23 cellular contexts compared by ENCODE assay signal in the genomic region with DNA sequence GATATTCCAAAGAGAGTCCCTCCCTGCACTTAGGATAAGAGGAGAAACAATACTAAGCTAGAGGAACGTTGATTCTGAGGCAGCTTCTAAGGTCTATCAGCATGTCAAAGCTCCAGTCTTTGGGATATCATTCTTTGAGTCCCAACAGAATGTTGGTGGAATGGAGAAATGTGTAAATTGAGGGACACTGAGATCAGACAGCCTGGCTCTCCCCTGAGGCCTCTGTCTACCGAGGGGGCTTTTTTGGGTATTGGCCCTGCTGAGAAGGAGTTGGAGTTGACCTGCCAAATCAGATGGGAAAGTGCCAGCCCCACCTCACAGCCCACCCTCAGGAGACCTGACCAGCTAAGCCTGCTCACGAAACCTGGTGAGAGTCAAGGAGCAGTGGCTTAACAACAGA. TPM values are rescaled to one million over a fixed set of nuclear protein-coding genes. Genes with fewer than 3 reads are reported as not detected.
DNase-seq lines count a peak whose midpoint lies in the region; ATAC-seq, FAIRE-seq and TF ChIP-seq lines count a peak whose summit lies in the region.
"Had no signal": no experiment of that assay in that cellular context is flagged by ENCODE, and none has a peak within 500 bp of the region (broad histone marks: within the 10 kb centered on the region; RNA-seq: fewer than 3 reads in every experiment).

No MANE protein-coding gene starts in this region.

- peaks cover 1% of the 10 kb centered on the region for H3K79me1 ChIP-seq in mesenchymal stem cell (replicated peaks; ENCODE audit: low read length, poor library complexity, severe bottlenecking)

- peak overlapping the region in 1 of 2 experiments; percentile 67 for H3K18ac ChIP-seq in mesenchymal stem cell (ENCODE audit: low read depth in 1 of 2, low read length in 2 of 2)

- no peak overlapping the region for H3K4me3 ChIP-seq in HUES6 (ENCODE audit: low read depth, low read length)
- H3K4me3 ChIP-seq in astrocyte (ENCODE audit: insufficient read depth, low read depth, low read length), result no peak overlapping the region
- H3K4me3 ChIP-seq in mesenchymal stem cell (ENCODE audit: insufficient read depth in 1 of 2, low read depth in 1 of 2, low read length in 2 of 2), result no peak overlapping the region
- no peak overlapping the region for H3K4me3 ChIP-seq in heart left ventricle
- H3K4me3 ChIP-seq: K562 had no signal

- H3K23ac ChIP-seq in mesenchymal stem cell (ENCODE audit: low read length in 2 of 2), result no peak overlapping the region

- H3K4me2 ChIP-seq in astrocyte (ENCODE audit: low read length), result no peak overlapping the region
- no peak overlapping the region for H3K4me2 ChIP-seq in mesenchymal stem cell (ENCODE audit: low read length, poor library complexity, severe bottlenecking)

- H2AFZ ChIP-seq in astrocyte (ENCODE audit: low read depth, low read length) (no peak overlapping the region), mesenchymal stem cell (ENCODE audit: low read depth, low read length) (no peak overlapping the region)

- H2BK15ac ChIP-seq in mesenchymal stem cell (ENCODE audit: low read depth, poor library complexity, severe bottlenecking), result peak overlapping the region; percentile 99

- no peak overlapping the region for H2BK120ac ChIP-seq in mesenchymal stem cell (ENCODE audit: low read depth, low read length)

- H3K36me3 Mint-ChIP-seq in astrocyte (ENCODE audit: low read depth, unreplicated experiment) (no peaks in the 10 kb centered on the region), chondrocyte (ENCODE audit: low read depth) (no peaks in the 10 kb centered on the region)
- H3K36me3 Mint-ChIP-seq: CD8-positive, alpha-beta T cell had no signal

- H4K91ac ChIP-seq in mesenchymal stem cell (ENCODE audit: low read length), result peak overlapping the region; percentile 46

- H3K4me1 Mint-ChIP-seq in astrocyte (ENCODE audit: low read depth, unreplicated experiment), result peaks cover 30% of the 10 kb centered on the region
- H3K4me1 Mint-ChIP-seq in chondrocyte (ENCODE audit: low read depth), result peaks cover 55% of the 10 kb centered on the region

- peak overlapping the region; percentile 98 for H2AK5ac ChIP-seq in mesenchymal stem cell (ENCODE audit: low read length, severe bottlenecking)

- TF ChIP-seq CTCF in astrocyte (IDR thresholded peaks at IDR 0.05; ENCODE audit: insufficient read depth, low read depth, low read length) (no peak), heart left ventricle (IDR thresholded peaks at IDR 0.05) (no peak), chondrocyte (IDR thresholded peaks at IDR 0.05) (no peak)

- no peaks in the 10 kb centered on the region for H3K9me3 Mint-ChIP-seq in astrocyte (ENCODE audit: unreplicated experiment)
- H3K9me3 Mint-ChIP-seq in chondrocyte (ENCODE audit: low read depth), result no peaks in the 10 kb centered on the region
- H3K9me3 Mint-ChIP-seq: CD8-positive, alpha-beta T cell had no signal

- no peak overlapping the region for H3K14ac ChIP-seq in mesenchymal stem cell (ENCODE audit: low read length in 2 of 2)

- H4K8ac ChIP-seq in mesenchymal stem cell (ENCODE audit: low read length), result peak overlapping the region; percentile 79

- no peaks in the 10 kb centered on the region for H4K20me1 ChIP-seq in astrocyte (ENCODE audit: insufficient read depth, low read length)

- DNase-seq in astrocyte (ENCODE audit: low read depth) (no peak), mesenchymal stem cell (no peak), HuH-7 (ENCODE audit: low spot score) (no peak), heart left ventricle (no peak), chondrocyte (ENCODE audit: low spot score) (no peak)
- DNase-seq: BE2C; CD8-positive, alpha-beta T cell; COR-L47; DMS153; DMS79 treated with DMSO at 0.1 percent for 48 hours; EL; GDM1; HCEC 1CT had no signal

- H3K27me3 Mint-ChIP-seq in astrocyte (ENCODE audit: low read depth, unreplicated experiment) (no peaks in the 10 kb centered on the region), chondrocyte (ENCODE audit: low read depth) (no peaks in the 10 kb centered on the region)

- WGBS in mesenchymal stem cell, result 86% methylated on average over 3 of the region's 3 CpGs
- 82 to 90% (median 87%) methylated on average over 3 of the region's 3 CpGs for whole genome bisulfite sequencing in heart left ventricle, 4 donors

- no peak overlapping the region for H3K4me3 Mint-ChIP-seq in astrocyte (ENCODE audit: unreplicated experiment)
- H3K4me3 Mint-ChIP-seq in chondrocyte (ENCODE audit: unreplicated experiment), result no peak overlapping the region
- H3K4me3 Mint-ChIP-seq: CD8-positive, alpha-beta T cell had no signal

- H3K9me3 ChIP-seq in HUES6 (ENCODE audit: control insufficient read depth, insufficient read depth, low read depth, low read length) (no peaks in the 10 kb centered on the region), astrocyte (ENCODE audit: insufficient read depth, low read depth, low read length) (no peaks in the 10 kb centered on the region), mesenchymal stem cell (ENCODE audit: control insufficient read depth, low read length) (no peaks in the 10 kb centered on the region), heart left ventricle (no peaks in the 10 kb centered on the region)
- H3K9me3 ChIP-seq: BE2C had no signal

- H3K27ac ChIP-seq in HUES6 (ENCODE audit: low read depth, low read length) (peak overlapping the region; percentile 76; the same call in 1 of the 2 replicates), astrocyte (ENCODE audit: low read depth, low read length) (peak overlapping the region; percentile 97), mesenchymal stem cell (ENCODE audit: low read length, poor library complexity, severe bottlenecking) (no peak overlapping the region), heart left ventricle (no peak overlapping the region)
- H3K27ac ChIP-seq: C4-2B had no signal

- no peaks in the 10 kb centered on the region for H3K36me3 ChIP-seq in HUES6 (ENCODE audit: control insufficient read depth, insufficient read depth, low read length)
- H3K36me3 ChIP-seq in astrocyte (ENCODE audit: insufficient read depth, low read length), result no peaks in the 10 kb centered on the region
- no peaks in the 10 kb centered on the region for H3K36me3 ChIP-seq in mesenchymal stem cell (ENCODE audit: control insufficient read depth in 1 of 2, insufficient read depth in 2 of 2, low read depth in 1 of 2, low read length in 2 of 2)
- no peaks in the 10 kb centered on the region for H3K36me3 ChIP-seq in heart left ventricle
- H3K36me3 ChIP-seq: BE2C had no signal

- H2BK5ac ChIP-seq in mesenchymal stem cell (ENCODE audit: low read depth, low read length, poor library complexity, severe bottlenecking), result no peak overlapping the region

- intact Hi-C loops in heart left ventricle (cut with DNase I), result loop anchor here in 5 of 10 donors (10.0 kb wide), 6 partner anchors 219 to 1299 kb away; partner anchors contain the start of gene WNT5A (in 1 of the 5)

- ATAC-seq in GM18502 (IDR thresholded peaks at IDR 0.05; ENCODE audit: poor library complexity, unreplicated experiment) (no peak), heart left ventricle (no peak)
- ATAC-seq: CD8-positive, alpha-beta T cell; HepG2; K562 had no signal

- FAIRE-seq in astrocyte (lab: Jason Lieb, UNC), result no peak
- FAIRE-seq: A204.1, D721Med, GM12892, GM19239, HepG2, K562 had no signal

- no peak for TF ChIP-seq POLR2A in heart left ventricle (IDR thresholded peaks at IDR 0.05)

- peak overlapping the region in 1 of 2 experiments; percentile 42 for H3K4ac ChIP-seq in mesenchymal stem cell (ENCODE audit: low read depth in 1 of 2, low read length in 2 of 2)

- H3K27me3 ChIP-seq in HUES6 (ENCODE audit: control insufficient read depth, insufficient read depth, low read length) (no peaks in the 10 kb centered on the region), astrocyte (ENCODE audit: insufficient read depth, low read length) (no peaks in the 10 kb centered on the region), mesenchymal stem cell (ENCODE audit: control insufficient read depth in 1 of 2, insufficient read depth in 1 of 2, low read length in 2 of 2) (peaks cover 0 to 4% of the 10 kb centered on the region in 2 experiments), heart left ventricle (no peaks in the 10 kb centered on the region)
- H3K27me3 ChIP-seq: BE2C had no signal

- H3K27ac Mint-ChIP-seq in astrocyte (ENCODE audit: unreplicated experiment) (no peak overlapping the region), chondrocyte (ENCODE audit: unreplicated experiment) (no peak overlapping the region)
- H3K27ac Mint-ChIP-seq: CD8-positive, alpha-beta T cell had no signal

- H2BK12ac ChIP-seq in mesenchymal stem cell (ENCODE audit: low read length in 2 of 2), result peak overlapping the region; percentile 27 to 42

- H3K9ac ChIP-seq in HUES6 (ENCODE audit: low read length), result peak overlapping the region; percentile 80
- H3K9ac ChIP-seq in astrocyte (ENCODE audit: low read length), result no peak overlapping the region
- no peak overlapping the region for H3K9ac ChIP-seq in mesenchymal stem cell (ENCODE audit: low read length)

- H3K4me1 ChIP-seq in HUES6 (ENCODE audit: control insufficient read depth, insufficient read depth, low read length) (peaks cover 48% of the 10 kb centered on the region), astrocyte (ENCODE audit: insufficient read depth, low read length) (peaks cover 37% of the 10 kb centered on the region), mesenchymal stem cell (ENCODE audit: control insufficient read depth, insufficient read depth, low read depth, low read length) (peaks cover 28% of the 10 kb centered on the region), heart left ventricle (peaks cover 0 to 13% (median 2%) of the 10 kb centered on the region in 12 donors)
- H3K4me1 ChIP-seq: BE2C had no signal

- no peaks in the 10 kb centered on the region for H3K79me2 ChIP-seq in astrocyte (ENCODE audit: insufficient read depth, low read length)

RNA-seq across cellular contexts. Expression of gene LRTM1, which starts 27.6 kb away (rescaled TPM):
- total RNA-seq in astrocyte (not detected in 2 replicates), heart left ventricle (not detected), chondrocyte (not detected in 3 replicates)
- 0.07 TPM for polyA plus RNA-seq in mesenchymal stem cell (2013, experiment 1 of 2)
- polyA plus RNA-seq in mesenchymal stem cell (2013, experiment 2 of 2), result 0.12 TPM
- polyA plus RNA-seq in heart left ventricle, result not detected
- total RNA-seq: CD8-positive, alpha-beta T cell; H4; HepG2; K562 had no signal
- polyA plus RNA-seq: HepG2, K562 had no signal

Comparison
In these comparisons a context has a peak if more than half of its experiments do, and no peak if none do; other contexts are left out.
1. H3K27ac ChIP-seq: peak in HUES6 (single experiment) and astrocyte (single experiment); none in mesenchymal stem cell (single experiment) and heart left ventricle (0 of 12).